33 cellular contexts compared by ENCODE assay signal in the genomic region with DNA sequence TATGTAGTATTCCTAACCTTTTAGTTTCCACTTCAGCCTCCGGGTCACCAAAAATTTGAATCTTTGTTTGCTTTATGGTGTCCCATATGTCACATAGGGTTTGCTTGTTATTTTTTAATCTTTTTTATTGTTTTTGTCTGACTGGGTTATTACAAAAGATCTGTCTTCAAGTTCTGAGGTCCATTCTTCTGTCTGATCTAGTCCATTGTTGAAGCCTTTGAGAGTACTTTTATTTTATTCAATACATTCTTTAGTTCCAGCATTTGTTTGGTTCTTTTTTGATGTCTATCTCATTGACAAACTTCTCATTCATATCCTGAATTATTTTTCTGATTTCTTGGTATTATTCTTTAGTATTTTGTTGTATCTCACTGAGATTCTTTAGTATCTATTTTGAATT.
DNase-seq lines count a peak whose midpoint lies in the region; ATAC-seq, FAIRE-seq and TF ChIP-seq lines count a peak whose summit lies in the region.
"Had no signal": no experiment of that assay in that cellular context is flagged by ENCODE, and none has a peak within 500 bp of the region (broad histone marks: within the 10 kb centered on the region; RNA-seq: fewer than 3 reads in every experiment).

No MANE protein-coding gene starts in this region.

- DNase-seq in HepG2 (ENCODE audit: low spot score) (no peak), right lobe of liver (no peak), K562 (ENCODE audit: extremely low read depth in 1 of 4, low spot score in 3 of 4) (no peak), mesenchymal stem cell (no peak)
- DNase-seq: 8988T; ACHN; AML-193; BE2C; C1 segment of cervical spinal cord; Caco-2; Calu3; CD4-positive, alpha-beta memory T cell; CD4-positive, alpha-beta T cell; CD4-positive, CD25-positive, alpha-beta regulatory T cell; CD8-positive, alpha-beta memory T cell; CD8-positive, alpha-beta T cell; COR-L47; DMS 273 treated with DMSO at 0.1 percent for 48 hours; DMS153; DMS53; DMS79; DMS79 treated with DMSO at 0.1 percent for 48 hours; DND-41; EL had no signal

- H3K4ac ChIP-seq in mesenchymal stem cell (ENCODE audit: low read depth in 1 of 2, low read length in 2 of 2) = no peak overlapping the region

- no peak for ATAC-seq in HepG2
- no peak for ATAC-seq in right lobe of liver
- no peak for ATAC-seq in K562
- ATAC-seq in GM18858 (IDR thresholded peaks at IDR 0.05; ENCODE audit: unreplicated experiment) = no peak
- ATAC-seq: A549; CD8-positive, alpha-beta T cell had no signal

- CTCF ChIA-PET in HepG2 (lab: Yijun Ruan, JAX; ENCODE audit: low intra/inter-chr PET ratio, low total read pairs) (no interaction called here), HEK293 (lab: Yijun Ruan, JAX) (interaction anchor here (0.7 kb wide), 1 partner anchor 410 kb away, joined by 5 read pairs; no protein-coding TSS in a partner anchor), K562 (lab: Yijun Ruan, JAX; ENCODE audit: low intra/inter-chr PET ratio) (no interaction called here)

- H3K9ac ChIP-seq in HepG2 (ENCODE audit: insufficient read depth, low read depth, low read length) (no peak overlapping the region), K562 (ENCODE audit: insufficient read depth in 1 of 2, low read depth in 2 of 2, low read length in 2 of 2) (no peak overlapping the region), mesenchymal stem cell (ENCODE audit: low read length) (no peak overlapping the region)
- H3K9ac ChIP-seq: BLaER1; BLaER1 treated with 17β-estradiol and CSF1 and Interleukin-3, amounts not matched to agents 10 nM and 100 nM had no signal

- H3K4me2 ChIP-seq in HepG2 (ENCODE audit: low read depth, low read length) = no peak overlapping the region
- no peak overlapping the region for H3K4me2 ChIP-seq in K562 (ENCODE audit: insufficient read depth, low read length)
- H3K4me2 ChIP-seq in mesenchymal stem cell (ENCODE audit: low read length, poor library complexity, severe bottlenecking) = no peak overlapping the region
- H3K4me2 ChIP-seq: A549; BLaER1; BLaER1 treated with 17β-estradiol and CSF1 and Interleukin-3, amounts not matched to agents 10 nM and 100 nM had no signal

- H3K27ac ChIP-seq in HepG2 (ENCODE audit: extremely low read length, insufficient read depth, low read length) (no peak overlapping the region), right lobe of liver (no peak overlapping the region), HEK293 (ENCODE audit: extremely low read depth, low read depth, low read length) (no peak overlapping the region), K562 (ENCODE audit: extremely low read depth, low read depth, low read length) (no peak overlapping the region), mesenchymal stem cell (ENCODE audit: low read length, poor library complexity, severe bottlenecking) (no peak overlapping the region)
- H3K27ac ChIP-seq: 22Rv1; A549; BLaER1; BLaER1 treated with 17β-estradiol and CSF1 and Interleukin-3, amounts not matched to agents 10 nM and 100 nM; C4-2B had no signal

- 94% methylated on average over 1 of the region's 1 CpG for WGBS in HepG2 (ENCODE audit: low lambda C conversion rate)
- WGBS in right lobe of liver (ENCODE audit: insufficient coverage, low coverage, low lambda C conversion rate, missing lambda C conversion rate) = 77% methylated on average over 1 of the region's 1 CpG
- WGBS in K562 (ENCODE audit: insufficient coverage, low coverage, missing lambda C conversion rate) = 9% methylated on average over 1 of the region's 1 CpG
- WGBS in mesenchymal stem cell = 92% methylated on average over 1 of the region's 1 CpG

- TF ChIP-seq RAD21 in HepG2 (CRISPR knock-in tag; IDR thresholded peaks at IDR 0.05) (no peak), K562 (CRISPR knock-in tag; conservative IDR thresholded peaks at IDR 0.05 in 1 of 2, IDR thresholded peaks at IDR 0.05 in 1 of 2) (no peak)

- no peak overlapping the region for H2AFZ ChIP-seq in HepG2 (ENCODE audit: low read length)
- no peak overlapping the region for H2AFZ ChIP-seq in K562 (ENCODE audit: low read depth, low read length)
- no peak overlapping the region for H2AFZ ChIP-seq in mesenchymal stem cell (ENCODE audit: low read depth, low read length)

- H4K20me1 ChIP-seq in HepG2 (ENCODE audit: insufficient read depth, low read length) (no peaks in the 10 kb centered on the region), K562 (replicated peaks; ENCODE audit: control insufficient read depth, insufficient read depth, low read length) (no peaks in the 10 kb centered on the region)
- H4K20me1 ChIP-seq: BLaER1; BLaER1 treated with 17β-estradiol and CSF1 and Interleukin-3, amounts not matched to agents 10 nM and 100 nM had no signal

- POLR2A ChIA-PET in HepG2 (lab: Yijun Ruan, JAX) (no interaction called here), HEK293 (lab: Yijun Ruan, JAX) (no interaction called here), K562 (lab: Yijun Ruan, JAX) (no interaction called here)

- in situ Hi-C loops in HepG2 (cut with HindIII; ENCODE audit: extremely low pct_ligation_motif_present, low pct_unique_long_range_greater_than_20kb) = no loop called here
- in situ Hi-C loops in K562 (cut with MboI) = no loop called here

- H3K14ac ChIP-seq in mesenchymal stem cell (ENCODE audit: low read length in 2 of 2) = no peak overlapping the region

- H3K4me3 ChIP-seq in HepG2 (replicated peaks in 1 of 3; ENCODE audit: insufficient read depth in 1 of 3, low read depth in 2 of 3, low read length in 3 of 3) (no peak overlapping the region), right lobe of liver (no peak overlapping the region), HEK293 (ENCODE audit: low read depth, low read length) (no peak overlapping the region), K562 (no peak overlapping the region), mesenchymal stem cell (ENCODE audit: insufficient read depth in 1 of 2, low read depth in 1 of 2, low read length in 2 of 2) (no peak overlapping the region)
- H3K4me3 ChIP-seq: A549; BLaER1; BLaER1 treated with 17β-estradiol and CSF1 and Interleukin-3, amounts not matched to agents 10 nM and 100 nM had no signal

- H2BK120ac ChIP-seq in mesenchymal stem cell (ENCODE audit: low read depth, low read length) = no peak overlapping the region

- H3K36me3 ChIP-seq in HepG2 (replicated peaks in 1 of 2; ENCODE audit: control insufficient read depth in 1 of 2, insufficient read depth in 2 of 2, low read length in 2 of 2) (no peaks in the 10 kb centered on the region), right lobe of liver (no peaks in the 10 kb centered on the region), HEK293 (ENCODE audit: control insufficient read depth in 2 of 2, insufficient read depth in 1 of 2, low read length in 2 of 2) (no peaks in the 10 kb centered on the region), K562 (ENCODE audit: control insufficient read depth, insufficient read depth, low read length) (no peaks in the 10 kb centered on the region), mesenchymal stem cell (ENCODE audit: control insufficient read depth in 1 of 2, insufficient read depth in 2 of 2, low read depth in 1 of 2, low read length in 2 of 2) (no peaks in the 10 kb centered on the region)
- H3K36me3 ChIP-seq: BE2C, BLaER1 had no signal

- H3K27me3 ChIP-seq in HepG2 (ENCODE audit: control insufficient read depth in 1 of 2, insufficient read depth in 2 of 2, low read length in 2 of 2) = no peaks in the 10 kb centered on the region
- no peaks in the 10 kb centered on the region for H3K27me3 ChIP-seq in right lobe of liver
- no peaks in the 10 kb centered on the region for H3K27me3 ChIP-seq in K562 (ENCODE audit: control insufficient read depth in 2 of 2, insufficient read depth in 2 of 2, low read length in 2 of 2)
- no peaks in the 10 kb centered on the region for H3K27me3 ChIP-seq in mesenchymal stem cell (ENCODE audit: control insufficient read depth in 1 of 2, insufficient read depth in 1 of 2, low read length in 2 of 2)
- H3K27me3 ChIP-seq: BE2C; BLaER1; BLaER1 treated with 17β-estradiol and CSF1 and Interleukin-3, amounts not matched to agents 10 nM and 100 nM had no signal

- TF ChIP-seq POLR2A in HepG2 (IDR thresholded peaks at IDR 0.05; ENCODE audit: insufficient read depth in 1 of 2, low read depth in 2 of 2, low read length in 2 of 2) = no peak
- no peak for TF ChIP-seq POLR2A in right lobe of liver (IDR thresholded peaks at IDR 0.05)
- no peak for TF ChIP-seq POLR2A in K562 (conservative IDR thresholded peaks at IDR 0.05)

- no peaks in the 10 kb centered on the region for H3K79me1 ChIP-seq in mesenchymal stem cell (replicated peaks; ENCODE audit: low read length, poor library complexity, severe bottlenecking)

- TF ChIP-seq EP300 in HepG2 (IDR thresholded peaks at IDR 0.05; ENCODE audit: low read depth in 2 of 2, low read length in 2 of 2) (no peak), HepG2 (CRISPR knock-in tag; IDR thresholded peaks at IDR 0.05; ENCODE audit: borderline replicate concordance) (no peak), K562 (IDR thresholded peaks at IDR 0.05; ENCODE audit: low read length) (no peak)

- intact Hi-C loops in HepG2 (cut with micrococcal nuclease; ENCODE audit: unreplicated experiment) = loop anchor here (10.0 kb wide), 1 partner anchor 90 kb away; no protein-coding TSS in a partner anchor
- intact Hi-C loops in right lobe of liver (cut with DNase I) = no loop called here
- intact Hi-C loops in K562 (cut with micrococcal nuclease) = no loop called here

- FAIRE-seq in HepG2 (lab: Jason Lieb, UNC) (no peak), K562 (lab: Jason Lieb, UNC) (no peak)
- FAIRE-seq: A204.1, A549, D721Med had no signal

- BruUV-seq in HepG2 (replicated peaks; lab: Mats Ljungman, UMichigan) = no TSS peak
- BruUV-seq in K562 (replicated peaks; lab: Mats Ljungman, UMichigan) = no TSS peak

- H3K9me1 ChIP-seq in K562 (ENCODE audit: control insufficient read depth, insufficient read depth, low read length) = no peaks in the 10 kb centered on the region

- no peak overlapping the region for H3K23ac ChIP-seq in mesenchymal stem cell (ENCODE audit: low read length in 2 of 2)

- H3K9me3 ChIP-seq in HepG2 (ENCODE audit: low read length) = peaks cover 6% of the 10 kb centered on the region; the same call in 1 of the 2 replicates
- no peaks in the 10 kb centered on the region for H3K9me3 ChIP-seq in right lobe of liver
- H3K9me3 ChIP-seq in HEK293 (ENCODE audit: control insufficient read depth, insufficient read depth, low read depth, low read length) = no peaks in the 10 kb centered on the region
- H3K9me3 ChIP-seq in K562 (replicated peaks; ENCODE audit: control insufficient read depth, insufficient read depth, low read depth, low read length) = no peaks in the 10 kb centered on the region
- H3K9me3 ChIP-seq in mesenchymal stem cell (ENCODE audit: control insufficient read depth, low read length) = peaks cover 17% of the 10 kb centered on the region
- H3K9me3 ChIP-seq: BE2C, Caco-2 had no signal

- H2BK12ac ChIP-seq in mesenchymal stem cell (ENCODE audit: low read length in 2 of 2) = no peak overlapping the region

- no peak overlapping the region for H3K18ac ChIP-seq in mesenchymal stem cell (ENCODE audit: low read depth in 1 of 2, low read length in 2 of 2)

- TF ChIP-seq CTCF in HepG2 (CRISPR knock-in tag; IDR thresholded peaks at IDR 0.05) (no peak), right lobe of liver (IDR thresholded peaks at IDR 0.05) (no peak), HEK293 (tag by site-specific recombination; IDR thresholded peaks at IDR 0.05) (no peak), K562 (IDR thresholded peaks at IDR 0.05 in 2 of 3, conservative IDR thresholded peaks at IDR 0.05 in 1 of 3; ENCODE audit: insufficient read depth in 2 of 3, low read depth in 1 of 3, low read length in 3 of 3) (no peak)

- no peak overlapping the region for H4K91ac ChIP-seq in mesenchymal stem cell (ENCODE audit: low read length)

- H4K8ac ChIP-seq in mesenchymal stem cell (ENCODE audit: low read length) = no peak overlapping the region

- H2BK15ac ChIP-seq in mesenchymal stem cell (ENCODE audit: low read depth, poor library complexity, severe bottlenecking) = no peak overlapping the region

- H3K79me2 ChIP-seq in HepG2 (ENCODE audit: insufficient read depth, low read length) (no peaks in the 10 kb centered on the region), K562 (ENCODE audit: control insufficient read depth, insufficient read depth, low read length) (no peaks in the 10 kb centered on the region)

- H2BK5ac ChIP-seq in mesenchymal stem cell (ENCODE audit: low read depth, low read length, poor library complexity, severe bottlenecking) = no peak overlapping the region

- H3K4me1 ChIP-seq in HepG2 (ENCODE audit: insufficient read depth, low read length) = no peaks in the 10 kb centered on the region
- H3K4me1 ChIP-seq in right lobe of liver = no peaks in the 10 kb centered on the region
- H3K4me1 ChIP-seq in HEK293 (ENCODE audit: control insufficient read depth, insufficient read depth, low read length) = no peaks in the 10 kb centered on the region
- H3K4me1 ChIP-seq in K562 (replicated peaks in 1 of 2; ENCODE audit: control insufficient read depth in 2 of 2, insufficient read depth in 2 of 2, low read length in 2 of 2) = no peaks in the 10 kb centered on the region
- no peaks in the 10 kb centered on the region for H3K4me1 ChIP-seq in mesenchymal stem cell (ENCODE audit: control insufficient read depth, insufficient read depth, low read depth, low read length)
- H3K4me1 ChIP-seq: A549, BE2C, Caco-2 had no signal

- H2AK5ac ChIP-seq in mesenchymal stem cell (ENCODE audit: low read length, severe bottlenecking) = no peak overlapping the region
